ENCODE assay signal across 14 cellular contexts in genomic region chr5:104800440-104801048, GRCh38.
A peak's percentile ranks its signal among the peaks of the same experiment; 100 is the strongest.
DNase-seq lines count a peak whose midpoint lies in the region; ATAC-seq, FAIRE-seq and TF ChIP-seq lines count a peak whose summit lies in the region.
"Had no signal": no experiment of that assay in that cellular context is flagged by ENCODE, and none has a peak within 500 bp of the region (broad histone marks: within the 10 kb centered on the region; RNA-seq: fewer than 3 reads in every experiment).

No MANE protein-coding gene starts in this region.

- TF ChIP-seq CTCF in NB4 (IDR thresholded peaks at IDR 0.05; ENCODE audit: low read depth, low read length), result peak; percentile 52
- TF ChIP-seq CTCF in bronchial epithelial cell (IDR thresholded peaks at IDR 0.05; ENCODE audit: insufficient read depth, low read length, severe bottlenecking), result no peak
- peak in 3 of 4 donors; percentile 21 to 43 (median 33) for TF ChIP-seq CTCF in pancreas (IDR thresholded peaks at IDR 0.05)
- peak in 1 of 6 experiments; percentile 15 for TF ChIP-seq CTCF in Peyer's patch (IDR thresholded peaks at IDR 0.05)

- WGBS in pancreas, 2 donors, result 30 to 43% methylated on average over 4 of the region's 4 CpGs

- no peaks in the 10 kb centered on the region for H3K27me3 ChIP-seq in bronchial epithelial cell (ENCODE audit: control insufficient read depth, insufficient read depth, low read length)
- no peaks in the 10 kb centered on the region for H3K27me3 ChIP-seq in pancreas
- no peaks in the 10 kb centered on the region for H3K27me3 ChIP-seq in Peyer's patch

- ATAC-seq in GM21717 (IDR thresholded peaks at IDR 0.05; ENCODE audit: unreplicated experiment), result peak; percentile 50
- peak in 2 of 4 donors; percentile 45 to 63 for ATAC-seq in pancreas
- ATAC-seq in GM18870 (IDR thresholded peaks at IDR 0.05; ENCODE audit: unreplicated experiment), result no peak

- H3K4me3 ChIP-seq in NB4 (ENCODE audit: low read depth, low read length), result no peak overlapping the region
- no peak overlapping the region for H3K4me3 ChIP-seq in bronchial epithelial cell (ENCODE audit: low read depth, low read length)
- no peak overlapping the region for H3K4me3 ChIP-seq in pancreas
- no peak overlapping the region for H3K4me3 ChIP-seq in Peyer's patch
- H3K4me3 ChIP-seq: thoracic aorta had no signal

- intact Hi-C loops in pancreas (cut with DNase I), result no loop called here

- H3K9me3 ChIP-seq in pancreas (no peaks in the 10 kb centered on the region), Peyer's patch (no peaks in the 10 kb centered on the region)
- H3K9me3 ChIP-seq: thoracic aorta had no signal

- H3K27ac ChIP-seq in pancreas (no peak overlapping the region), Peyer's patch (no peak overlapping the region)
- H3K27ac ChIP-seq: thoracic aorta had no signal

- H3K36me3 ChIP-seq in bronchial epithelial cell (ENCODE audit: control insufficient read depth, insufficient read depth, low read length), result no peaks in the 10 kb centered on the region
- no peaks in the 10 kb centered on the region for H3K36me3 ChIP-seq in pancreas
- H3K36me3 ChIP-seq in Peyer's patch, result no peaks in the 10 kb centered on the region
- H3K36me3 ChIP-seq: thoracic aorta had no signal

- FAIRE-seq in bronchial epithelial cell (lab: Jason Lieb, UNC) (no peak), pancreas (lab: Jason Lieb, UNC) (no peak)
- FAIRE-seq: GM19239 had no signal

- TF ChIP-seq POLR2A in NB4 (IDR thresholded peaks at IDR 0.05; ENCODE audit: extremely low read depth, insufficient read length) (no peak), Peyer's patch (IDR thresholded peaks at IDR 0.05) (no peak)

- H3K4me1 ChIP-seq in pancreas (no peaks in the 10 kb centered on the region), Peyer's patch (no peaks in the 10 kb centered on the region)

- DNase-seq in NB4 (ENCODE audit: low read depth) (peak; percentile 62), bronchial epithelial cell (ENCODE audit: low read depth) (peak; percentile 0), pancreas (peak in 2 of 6 donors; percentile 10 to 28), Peyer's patch (no peak), glomerular visceral epithelial cell (ENCODE audit: extremely low spot score) (no peak)
- DNase-seq: activated CD4-positive, CD25-positive, alpha-beta regulatory T cell treated with anti-CD3 and anti-CD28 coated beads, Interleukin-2, amount 50 U/mL, for 72 hours; activated naive CD4-positive, alpha-beta T cell; DMS79 treated with DMSO at 0.1 percent for 48 hours; effector CD8-positive, alpha-beta T cell; occipital lobe had no signal

Comparison
In these comparisons a context has a peak if more than half of its experiments do, and no peak if none do; other contexts are left out.
1. DNase-seq: peak in NB4 (single experiment) and bronchial epithelial cell (single experiment); none in Peyer's patch (0 of 3) and glomerular visceral epithelial cell (single experiment).